ENCODE assay signal across 1 cellular context in the genomic region with DNA sequence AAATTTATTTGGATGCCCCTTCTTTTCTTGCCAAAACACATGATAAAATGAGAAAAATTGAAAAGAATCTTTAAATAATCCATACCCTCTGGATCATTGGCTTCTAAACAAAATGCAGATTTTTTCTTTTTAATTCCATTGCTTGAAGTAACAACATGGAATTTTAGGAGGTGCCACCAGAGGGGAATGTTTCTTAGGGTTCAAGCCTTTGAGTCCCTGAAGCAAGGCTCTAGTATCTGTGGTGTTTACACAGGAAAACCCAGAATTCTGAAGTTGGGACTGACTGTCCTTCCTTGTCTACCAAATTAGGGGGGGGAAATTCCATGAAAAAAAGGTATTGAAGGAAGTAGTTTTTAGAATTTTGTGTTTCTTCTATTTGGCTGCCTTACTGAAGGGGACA.
TF ChIP-seq lines count a peak whose summit lies in the region.

No MANE protein-coding gene starts in this region.

TF ChIP-seq in HepG2, 621 proteins besides CTCF, POLR2A, EP300 and RAD21 (continued from another document):
- TF ChIP-seq ZNF207 (IDR thresholded peaks at IDR 0.05; ENCODE audit: borderline replicate concordance) (no peak), ZNF747 (CRISPR knock-in tag; IDR thresholded peaks at IDR 0.05; ENCODE audit: borderline replicate concordance) (no peak), EZH2 (conservative IDR thresholded peaks at IDR 0.05; ENCODE audit: low read depth, low read length) (no peak), ZNF343 (CRISPR knock-in tag; IDR thresholded peaks at IDR 0.05) (no peak)
TF ChIP-seq in HepG2: peak in this region for 0.
